8 cellular contexts compared by ENCODE assay signal in genomic region chr1:183234660-183235476, GRCh38.
DNase-seq lines count a peak whose midpoint lies in the region; ATAC-seq and TF ChIP-seq lines count a peak whose summit lies in the region.

No MANE protein-coding gene starts in this region.

- no peak overlapping the region for H3K9ac ChIP-seq in DND-41 (ENCODE audit: low read depth, low read length)

- ATAC-seq in DND-41 (ENCODE audit: insufficient read depth, low read depth) (no peak), GM21528 (IDR thresholded peaks at IDR 0.05; ENCODE audit: low FRiP score, unreplicated experiment) (no peak)

- peak; percentile 58 for TF ChIP-seq CTCF in DND-41 (IDR thresholded peaks at IDR 0.05; ENCODE audit: borderline replicate concordance, extremely low read depth, low read length, poor library complexity, severe bottlenecking)
- peak; percentile 83 for TF ChIP-seq CTCF in retinal pigment epithelial cell (conservative IDR thresholded peaks at IDR 0.05; ENCODE audit: low read depth, low read length)

- H3K36me3 ChIP-seq in DND-41 (ENCODE audit: insufficient read depth, low read length): no peaks in the 10 kb centered on the region

- no peaks in the 10 kb centered on the region for H3K9me3 ChIP-seq in DND-41 (ENCODE audit: insufficient read depth, low read length, severe bottlenecking)

- no peaks in the 10 kb centered on the region for H4K20me1 ChIP-seq in DND-41 (ENCODE audit: insufficient read depth, low read length)

- no peak overlapping the region for H2AFZ ChIP-seq in DND-41 (ENCODE audit: low read depth, low read length)

- no peak overlapping the region for H3K4me2 ChIP-seq in DND-41 (ENCODE audit: insufficient read depth, low read length)

- H3K27me3 ChIP-seq in DND-41 (ENCODE audit: insufficient read depth, low read length, poor library complexity): peaks cover 4% of the 10 kb centered on the region

- H3K4me3 ChIP-seq in DND-41 (ENCODE audit: low read depth in 1 of 2, low read length in 2 of 2) (no peak overlapping the region), retinal pigment epithelial cell (ENCODE audit: low read length) (peak overlapping the region; percentile 48)

- no peaks in the 10 kb centered on the region for H3K4me1 ChIP-seq in DND-41 (ENCODE audit: insufficient read depth, low read length)

- no peaks in the 10 kb centered on the region for H3K79me2 ChIP-seq in DND-41 (ENCODE audit: insufficient read depth, low read length)

- DNase-seq in DND-41 (peak; percentile 10), MV-4-11 (lab: John Stamatoyannopoulos, UW) (peak; percentile 47), anterior cingulate cortex (lab: John Stamatoyannopoulos, UW) (peak in 36 of 58 donors; percentile 8 to 78 (median 30)), hepatic stellate cell (ENCODE audit: low spot score) (peak; percentile 86), retinal pigment epithelial cell (ENCODE audit: low read depth) (peak; percentile 97)
- DNase-seq in stimulated activated CD4-positive, alpha-beta T cell treated with anti-CD3 and anti-CD28 coated beads, Interleukin-4, amount 100 ng/mL, for 24 hours: no peak
- DNase-seq in activated effector memory CD4-positive, alpha-beta T cell treated with Interleukin-2 at 50 U/mL for 16 hours: no peak

- H3K27ac ChIP-seq in DND-41 (ENCODE audit: low read length): no peak overlapping the region

Comparison
In these comparisons a context has a peak if more than half of its experiments do, and no peak if none do; other contexts are left out.
1. DNase-seq: peak in DND-41 (single experiment), MV-4-11 (single experiment), anterior cingulate cortex (36 of 58), hepatic stellate cell (single experiment) and retinal pigment epithelial cell (single experiment); none in stimulated activated CD4-positive, alpha-beta T cell treated with anti-CD3 and anti-CD28 coated beads, Interleukin-4, amount 100 ng/mL, for 24 hours (single experiment) and activated effector memory CD4-positive, alpha-beta T cell treated with Interleukin-2 at 50 U/mL for 16 hours (single experiment).